In the genomic region with DNA sequence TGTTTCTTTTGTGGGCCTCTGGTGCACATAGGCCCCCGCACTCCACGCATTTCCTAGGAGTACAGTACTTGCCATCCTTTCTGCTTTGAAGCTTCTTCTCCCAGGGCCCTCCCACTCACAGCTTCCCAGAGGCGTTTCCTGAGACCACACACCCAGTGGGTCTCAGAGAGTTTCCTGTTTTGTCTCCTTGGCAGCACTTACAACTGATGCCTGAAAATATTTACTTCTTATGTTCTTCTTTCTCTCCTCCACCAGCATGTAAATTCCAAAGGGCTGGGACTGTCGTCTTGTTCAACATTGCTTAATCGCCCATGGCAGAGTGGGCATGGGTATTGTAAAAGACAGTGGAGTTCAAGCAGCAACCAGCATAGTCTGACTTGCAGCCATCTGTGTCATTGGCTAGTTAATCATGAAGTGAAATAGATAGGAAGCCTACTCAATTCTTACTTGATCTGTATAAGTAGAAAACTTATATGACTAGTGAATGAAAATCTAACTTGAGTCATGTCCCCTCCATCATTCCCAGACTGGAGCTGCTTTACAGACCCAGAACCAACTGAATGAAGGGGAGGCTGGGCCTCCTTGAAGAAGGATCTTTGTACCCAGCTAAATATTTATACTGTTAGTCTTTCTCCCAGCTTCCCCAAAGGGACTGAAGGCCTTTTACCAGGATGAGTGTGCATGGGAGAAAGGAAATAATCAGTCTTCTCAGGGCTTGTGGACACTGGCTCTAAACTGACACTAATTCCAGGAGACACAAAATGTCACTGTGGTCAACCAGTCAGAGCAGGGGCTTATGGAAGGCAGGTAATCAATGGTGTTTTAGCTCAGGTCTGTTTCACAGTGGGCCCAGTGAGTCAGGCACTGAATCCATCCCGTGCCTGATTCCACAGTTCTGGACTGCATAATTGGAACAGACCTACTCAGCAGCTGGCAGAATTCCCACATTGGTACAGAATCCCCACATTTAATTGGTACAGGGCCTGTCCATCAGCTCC, we compare ENCODE assay signal across 1 cellular context.
A peak's percentile ranks its signal among the peaks of the same experiment; 100 is the strongest.
TF ChIP-seq lines count a peak whose summit lies in the region.

No MANE protein-coding gene starts in this region.

TF ChIP-seq in H1, 55 proteins besides CTCF, POLR2A, EP300 and RAD21:
- TF ChIP-seq CEBPB (IDR thresholded peaks at IDR 0.05; ENCODE audit: low read depth, low read length): 0 out of 2 replicates have a peak, but pooled peaks have one; percentile 15
- TF ChIP-seq SIN3A (conservative IDR thresholded peaks at IDR 0.05 in 1 of 2, IDR thresholded peaks at IDR 0.05 in 1 of 2; ENCODE audit: low read depth in 1 of 2, low read length in 2 of 2): no peak
